16 cellular contexts compared by ENCODE assay signal in genomic region chr15:73915085-73915484, GRCh38. TPM values are rescaled to one million over a fixed set of nuclear protein-coding genes. Genes with fewer than 3 reads are reported as not detected.
"Had no signal": no experiment of that assay in that cellular context is flagged by ENCODE, and none has a peak within 500 bp of the region (broad histone marks: within the 10 kb centered on the region; RNA-seq: fewer than 3 reads in every experiment).

No MANE protein-coding gene starts in this region.

- H3K27ac Mint-ChIP-seq: stimulated activated memory B cell treated with anti-CD40 and anti-IgM and Interleukin-4, amounts not matched to agents 10 μg/mL and 1 μg/mL and 100 μg/mL, for 72 hours had no signal

- H3K36me3 ChIP-seq: uterus had no signal

- H3K4me3 ChIP-seq: uterus had no signal

- H3K27ac ChIP-seq: uterus had no signal

- DNase-seq: activated T-cell treated with anti-CD3 and anti-CD28 coated beads, Interleukin-2, amount 50 U/mL, for 4 hours; effector CD8-positive, alpha-beta T cell; head of caudate nucleus; mesenchymal stem cell; nucleus accumbens; T-helper 9 cell; uterus had no signal

- H3K27me3 ChIP-seq: uterus had no signal

- H3K9me3 ChIP-seq: uterus had no signal

- H3K4me1 ChIP-seq: uterus had no signal

- H3K9me3 Mint-ChIP-seq: central memory CD8-positive, alpha-beta T cell had no signal

- H3K4me3 Mint-ChIP-seq: activated T-cell treated with anti-CD3 and anti-CD28 coated beads, Interleukin-2, amount 50 U/mL, for 4 hours; brain; central memory CD8-positive, alpha-beta T cell; nephron; stimulated activated memory B cell treated with anti-CD40 and anti-IgM and Interleukin-4, amounts not matched to agents 10 μg/mL and 1 μg/mL and 100 μg/mL, for 72 hours had no signal

- H3K27me3 Mint-ChIP-seq: central memory CD8-positive, alpha-beta T cell had no signal

RNA-seq across cellular contexts. Expression of gene TBC1D21, which starts 41.7 kb away (rescaled TPM):
- total RNA-seq: activated naive CD4-positive, alpha-beta T cell treated with anti-CD3 and anti-CD28 coated beads, Interleukin-2, amount 50 U/mL, for 72 hours; activated T-cell treated with anti-CD3 and anti-CD28 coated beads, Interleukin-2, amount 50 U/mL, for 4 hours; fibroblast of lung; frontal cortex; liver; mucosa of gallbladder; uterus had no signal
